ENCODE assay signal across 1 cellular context in genomic region chr3:185896565-185896964, GRCh38.
TF ChIP-seq lines count a peak whose summit lies in the region.

No MANE protein-coding gene starts in this region.

TF ChIP-seq in K562, 482 proteins besides CTCF, POLR2A, EP300 and RAD21:
- TF ChIP-seq ZNF384 (IDR thresholded peaks at IDR 0.05; ENCODE audit: low read depth, low read length) = peak; percentile 91
- no peak for TF ChIP-seq E2F6 (IDR thresholded peaks at IDR 0.05; ENCODE audit: borderline replicate concordance in 1 of 2, extremely low read depth in 1 of 2, insufficient read depth in 1 of 2, insufficient read length in 1 of 2, low read depth in 1 of 2, low read length in 1 of 2, poor library complexity in 1 of 2, severe bottlenecking in 1 of 2)
- peak; percentile 23; the same call in 1 of the 2 replicates for TF ChIP-seq DPF2 (IDR thresholded peaks at IDR 0.05)
- TF ChIP-seq SMARCA4 (IDR thresholded peaks at IDR 0.05) = no peak
